1 cellular context compared by ENCODE assay signal in genomic region chr13:113448885-113449692, GRCh38.
TF ChIP-seq lines count a peak whose summit lies in the region.

No MANE protein-coding gene starts in this region.

TF ChIP-seq in HEK293, 187 proteins besides CTCF, POLR2A, EP300 and RAD21 (continued from another document):
- TF ChIP-seq ZSCAN30 (tag by site-specific recombination; IDR thresholded peaks at IDR 0.05): peak; percentile 76
- TF ChIP-seq HIC1 (tag by site-specific recombination; IDR thresholded peaks at IDR 0.05): no peak
- TF ChIP-seq KLF8 (tag by site-specific recombination; IDR thresholded peaks at IDR 0.05): no peak
- TF ChIP-seq ZNF561 (tag by site-specific recombination; IDR thresholded peaks at IDR 0.05; ENCODE audit: borderline replicate concordance): peak; percentile 85
- TF ChIP-seq ZNF140 (tag by site-specific recombination; IDR thresholded peaks at IDR 0.05): no peak
- no peak for TF ChIP-seq ZBTB7A (tag by site-specific recombination; IDR thresholded peaks at IDR 0.05; ENCODE audit: low read depth)
- TF ChIP-seq IKZF3 (tag by site-specific recombination; IDR thresholded peaks at IDR 0.05): no peak
- TF ChIP-seq ZNF16 (tag by site-specific recombination; IDR thresholded peaks at IDR 0.05; ENCODE audit: low read depth): no peak
- TF ChIP-seq GFI1B (tag by site-specific recombination; IDR thresholded peaks at IDR 0.05): no peak
- TF ChIP-seq ZNF621 (tag by site-specific recombination; IDR thresholded peaks at IDR 0.05): no peak
- TF ChIP-seq ZSCAN18 (tag by site-specific recombination; IDR thresholded peaks at IDR 0.05): no peak
- no peak for TF ChIP-seq ZNF692 (tag by site-specific recombination; IDR thresholded peaks at IDR 0.05)
- TF ChIP-seq ZNF155 (tag by site-specific recombination; IDR thresholded peaks at IDR 0.05): no peak
- TF ChIP-seq ZBTB26 (tag by site-specific recombination; optimal IDR thresholded peaks at IDR 0.05): no peak
- no peak for TF ChIP-seq ZNF560 (tag by site-specific recombination; IDR thresholded peaks at IDR 0.05; ENCODE audit: borderline replicate concordance)
- peak; percentile 60 for TF ChIP-seq SP2 (tag by site-specific recombination; IDR thresholded peaks at IDR 0.05)
- no peak for TF ChIP-seq ZNF223 (tag by site-specific recombination; IDR thresholded peaks at IDR 0.05)
- TF ChIP-seq ZNF394 (tag by site-specific recombination; IDR thresholded peaks at IDR 0.05; ENCODE audit: borderline replicate concordance): no peak
- no peak for TF ChIP-seq OVOL3 (tag by site-specific recombination; IDR thresholded peaks at IDR 0.05)
- no peak for TF ChIP-seq PRDM2 (tag by site-specific recombination; IDR thresholded peaks at IDR 0.05; ENCODE audit: borderline replicate concordance)
- TF ChIP-seq MZF1 (tag by site-specific recombination; IDR thresholded peaks at IDR 0.05; ENCODE audit: borderline replicate concordance): no peak
- no peak for TF ChIP-seq ZNF324 (tag by site-specific recombination; IDR thresholded peaks at IDR 0.05)
- no peak for TF ChIP-seq ZNF677 (tag by site-specific recombination; IDR thresholded peaks at IDR 0.05)
- no peak for TF ChIP-seq ZNF416 (tag by site-specific recombination; IDR thresholded peaks at IDR 0.05)
- TF ChIP-seq ZNF629 (tag by site-specific recombination; IDR thresholded peaks at IDR 0.05): no peak; the same call in 1 of the 2 replicates
- no peak for TF ChIP-seq ZBTB21 (tag by site-specific recombination; IDR thresholded peaks at IDR 0.05)
- TF ChIP-seq ZNF529 (tag by site-specific recombination; IDR thresholded peaks at IDR 0.05; ENCODE audit: insufficient replicate concordance): no peak
